In genomic region chr6:108275971-108276370, GRCh38 we compare ENCODE assay signal across 38 cellular contexts.
"Had no signal": no experiment of that assay in that cellular context is flagged by ENCODE, and none has a peak within 500 bp of the region (broad histone marks: within the 10 kb centered on the region; RNA-seq: fewer than 3 reads in every experiment).

No MANE protein-coding gene starts in this region.

- H3K4me3 ChIP-seq: cardiac muscle cell, Peyer's patch had no signal

- H3K4me1 ChIP-seq: Peyer's patch had no signal

- H3K27ac Mint-ChIP-seq: activated CD4-positive, alpha-beta memory T cell treated with anti-CD3 and anti-CD28 coated beads, Interleukin-2, amount 10 ng/mL, durations not matched to agents 7 days and 5 days; activated CD8-positive, alpha-beta memory T cell treated with anti-CD3 and anti-CD28 coated beads, Interleukin-2, amount 10 ng/mL, durations not matched to agents 7 days and 5 days; activated naive CD8-positive, alpha-beta T cell treated with anti-CD3 and anti-CD28 coated beads for 36 hours had no signal

- H3K9me3 ChIP-seq: Peyer's patch had no signal

- H3K4me1 Mint-ChIP-seq: activated CD4-positive, alpha-beta memory T cell treated with anti-CD3 and anti-CD28 coated beads, Interleukin-2, amount 10 ng/mL, durations not matched to agents 7 days and 5 days; activated CD8-positive, alpha-beta memory T cell treated with anti-CD3 and anti-CD28 coated beads, Interleukin-2, amount 10 ng/mL, durations not matched to agents 7 days and 5 days; activated naive CD8-positive, alpha-beta T cell treated with anti-CD3 and anti-CD28 coated beads for 36 hours; central memory CD8-positive, alpha-beta T cell had no signal

- H3K36me3 Mint-ChIP-seq: activated CD8-positive, alpha-beta memory T cell treated with anti-CD3 and anti-CD28 coated beads, Interleukin-2, amount 10 ng/mL, durations not matched to agents 7 days and 5 days; activated naive CD8-positive, alpha-beta T cell treated with anti-CD3 and anti-CD28 coated beads for 36 hours had no signal

- H3K27ac ChIP-seq: cardiac muscle cell, KMS-11, Peyer's patch, RWPE1, WERI-Rb-1 had no signal

- H3K4me3 Mint-ChIP-seq: activated CD4-positive, alpha-beta memory T cell treated with anti-CD3 and anti-CD28 coated beads, Interleukin-2, amount 10 ng/mL, durations not matched to agents 7 days and 5 days; activated CD8-positive, alpha-beta memory T cell treated with anti-CD3 and anti-CD28 coated beads, Interleukin-2, amount 10 ng/mL, durations not matched to agents 7 days and 5 days; activated naive CD8-positive, alpha-beta T cell treated with anti-CD3 and anti-CD28 coated beads for 36 hours; central memory CD8-positive, alpha-beta T cell had no signal

- H3K27me3 Mint-ChIP-seq: central memory CD8-positive, alpha-beta T cell had no signal

- H3K27me3 ChIP-seq: cardiac muscle cell, Peyer's patch had no signal

- H3K36me3 ChIP-seq: cardiac muscle cell, Peyer's patch, WERI-Rb-1 had no signal

- H3K9me3 Mint-ChIP-seq: activated CD4-positive, alpha-beta memory T cell treated with anti-CD3 and anti-CD28 coated beads, Interleukin-2, amount 10 ng/mL, durations not matched to agents 7 days and 5 days; activated naive CD8-positive, alpha-beta T cell treated with anti-CD3 and anti-CD28 coated beads for 36 hours; central memory CD8-positive, alpha-beta T cell had no signal

- H3K9ac ChIP-seq: KMS-11 had no signal

- ATAC-seq: activated CD8-positive, alpha-beta memory T cell treated with anti-CD3 and anti-CD28 coated beads, Interleukin-2, amount 10 ng/mL, durations not matched to agents 7 days and 5 days; PC-3; Right ventricle myocardium inferior had no signal

- DNase-seq: activated CD4-positive, alpha-beta memory T cell treated with anti-CD3 and anti-CD28 coated beads, Interleukin-2, amount 10 ng/mL, durations not matched to agents 7 days and 5 days; activated CD4-positive, alpha-beta T cell treated with anti-CD3 and anti-CD28 coated beads for 1 hour; activated CD4-positive, alpha-beta T cell treated with anti-CD3 and anti-CD28 coated beads for 48 hours; activated CD4-positive, CD25-positive, alpha-beta regulatory T cell; activated CD8-positive, alpha-beta memory T cell treated with anti-CD3 and anti-CD28 coated beads for 24 hours; activated CD8-positive, alpha-beta memory T cell treated with anti-CD3 and anti-CD28 coated beads, Interleukin-2, amount 10 ng/mL, durations not matched to agents 7 days and 5 days; activated CD8-positive, alpha-beta memory T cell treated with anti-CD3 and anti-CD28 coated beads, Interleukin-2, amount 50 U/mL, for 48 hours; activated effector memory CD4-positive, alpha-beta T cell treated with anti-CD3 and anti-CD28 coated beads, Interleukin-2, amount 50 U/mL, for 16 hours; activated naive CD4-positive, alpha-beta T cell; activated naive CD4-positive, alpha-beta T cell treated with anti-CD3 and anti-CD28 coated beads, Interleukin-2, amount 50 U/mL, for 16 hours; activated naive CD8-positive, alpha-beta T cell treated with anti-CD3 and anti-CD28 coated beads for 36 hours; activated T-cell treated with anti-CD3 and anti-CD28 coated beads, Interleukin-2, amount 50 U/mL, for 48 hours; amniotic stem cell; aorta; NCI-H1092 treated with DMSO at 0.1 percent for 48 hours; NCI-H1417; NCI-H146; NCI-H187; NCI-H2029 treated with DMSO at 0.1 percent for 48 hours; NCI-H2107; NCI-H2171; NCI-H226; NCI-H524 treated with DMSO at 0.1 percent for 48 hours; NCI-H748 treated with DMSO at 0.1 percent for 48 hours; NK-92 treated with Interleukin-12 subunit alpha and Interleukin-12 subunit beta, amount 100 ng/mL, for 24 hours; PC-3; Peyer's patch; SIG-M5; SW 1271; T-helper 1 cell; T-helper 2 cell; T-helper 9 cell; WERI-Rb-1 had no signal
